ENCODE assay signal across 12 cellular contexts in genomic region chr5:67494186-67494842, GRCh38.
A peak's percentile ranks its signal among the peaks of the same experiment; 100 is the strongest.
DNase-seq lines count a peak whose midpoint lies in the region; ATAC-seq and TF ChIP-seq lines count a peak whose summit lies in the region.
"Had no signal": no experiment of that assay in that cellular context is flagged by ENCODE, and none has a peak within 500 bp of the region (broad histone marks: within the 10 kb centered on the region; RNA-seq: fewer than 3 reads in every experiment).

No MANE protein-coding gene starts in this region.

- DNase-seq in NCI-H2029 treated with DMSO at 0.1 percent for 48 hours (lab: John Stamatoyannopoulos, UW) (peak; percentile 96), chondrocyte (ENCODE audit: low spot score) (peak; percentile 49), mesenchymal stem cell (no peak), GM13977 (ENCODE audit: low spot score) (no peak)
- no peak for DNase-seq in stimulated activated CD4-positive, alpha-beta T cell treated with anti-CD3 and anti-CD28 coated beads, Interleukin-2, amount 100 ng/mL, for 48 hours
- DNase-seq: activated CD4-positive, alpha-beta T cell treated with anti-CD3 and anti-CD28 coated beads for 1 hour; activated effector memory CD4-positive, alpha-beta T cell treated with Interleukin-2 at 50 U/mL for 16 hours; left cardiac atrium had no signal

- no peak overlapping the region for H3K4me2 ChIP-seq in mesenchymal stem cell (ENCODE audit: low read length, poor library complexity, severe bottlenecking)

- peaks cover 10% of the 10 kb centered on the region for H3K4me1 Mint-ChIP-seq in chondrocyte (ENCODE audit: low read depth)

- no peak overlapping the region for H2BK5ac ChIP-seq in mesenchymal stem cell (ENCODE audit: low read depth, low read length, poor library complexity, severe bottlenecking)

- WGBS in mesenchymal stem cell: 89% methylated on average over 14 of the region's 14 CpGs

- no peak overlapping the region for H2BK15ac ChIP-seq in mesenchymal stem cell (ENCODE audit: low read depth, poor library complexity, severe bottlenecking)

- no peak overlapping the region for H2AFZ ChIP-seq in mesenchymal stem cell (ENCODE audit: low read depth, low read length)

- H3K36me3 ChIP-seq in mesenchymal stem cell (ENCODE audit: control insufficient read depth in 1 of 2, insufficient read depth in 2 of 2, low read depth in 1 of 2, low read length in 2 of 2): no peaks in the 10 kb centered on the region

- no peak overlapping the region for H3K27ac ChIP-seq in mesenchymal stem cell (ENCODE audit: low read length, poor library complexity, severe bottlenecking)
- H3K27ac ChIP-seq in temporal lobe (ENCODE audit: low read depth, low read length): peak overlapping the region; percentile 12

- H2BK120ac ChIP-seq in mesenchymal stem cell (ENCODE audit: low read depth, low read length): no peak overlapping the region

- no peak overlapping the region for H3K27ac Mint-ChIP-seq in chondrocyte (ENCODE audit: unreplicated experiment)

- no peak overlapping the region for H3K9ac ChIP-seq in mesenchymal stem cell (ENCODE audit: low read length)

- H3K14ac ChIP-seq in mesenchymal stem cell (ENCODE audit: low read length in 2 of 2): no peak overlapping the region

- peak overlapping the region; percentile 45 for H4K8ac ChIP-seq in mesenchymal stem cell (ENCODE audit: low read length)

- peak overlapping the region; percentile 43 to 61 for H3K18ac ChIP-seq in mesenchymal stem cell (ENCODE audit: low read depth in 1 of 2, low read length in 2 of 2)

- in situ Hi-C loops in GM13977 (cut with MboI; ENCODE audit: low pct_unique_long_range_greater_than_20kb, low sequenced_read_pairs, unreplicated experiment): no loop called here

- no peaks in the 10 kb centered on the region for H3K36me3 Mint-ChIP-seq in chondrocyte (ENCODE audit: low read depth)

- H3K4me3 ChIP-seq in mesenchymal stem cell (ENCODE audit: insufficient read depth in 1 of 2, low read depth in 1 of 2, low read length in 2 of 2): no peak overlapping the region

- H2BK12ac ChIP-seq in mesenchymal stem cell (ENCODE audit: low read length in 2 of 2): peak overlapping the region; percentile 49 to 75

- H3K4me1 ChIP-seq in mesenchymal stem cell (ENCODE audit: control insufficient read depth, insufficient read depth, low read depth, low read length): no peaks in the 10 kb centered on the region
- H3K4me1 ChIP-seq: Caco-2 had no signal

- H3K9me3 ChIP-seq in mesenchymal stem cell (ENCODE audit: control insufficient read depth, low read length): peaks cover 2% of the 10 kb centered on the region
- H3K9me3 ChIP-seq: Caco-2 had no signal

- no peak overlapping the region for H3K4me3 Mint-ChIP-seq in chondrocyte (ENCODE audit: unreplicated experiment)
- H3K4me3 Mint-ChIP-seq: central memory CD8-positive, alpha-beta T cell had no signal

- H2AK5ac ChIP-seq in mesenchymal stem cell (ENCODE audit: low read length, severe bottlenecking): no peak overlapping the region

- H3K79me1 ChIP-seq in mesenchymal stem cell (replicated peaks; ENCODE audit: low read length, poor library complexity, severe bottlenecking): no peaks in the 10 kb centered on the region

- no peak for ATAC-seq in GM18498 (IDR thresholded peaks at IDR 0.05; ENCODE audit: unreplicated experiment)

- H3K23ac ChIP-seq in mesenchymal stem cell (ENCODE audit: low read length in 2 of 2): no peak overlapping the region

- H3K27me3 ChIP-seq in mesenchymal stem cell (ENCODE audit: control insufficient read depth in 1 of 2, insufficient read depth in 1 of 2, low read length in 2 of 2): no peaks in the 10 kb centered on the region

- H3K27me3 Mint-ChIP-seq in chondrocyte (ENCODE audit: low read depth): no peaks in the 10 kb centered on the region
- H3K27me3 Mint-ChIP-seq: central memory CD8-positive, alpha-beta T cell had no signal

- H3K9me3 Mint-ChIP-seq in chondrocyte (ENCODE audit: low read depth): peaks cover 4% of the 10 kb centered on the region
- H3K9me3 Mint-ChIP-seq: central memory CD8-positive, alpha-beta T cell had no signal

- TF ChIP-seq CTCF in chondrocyte (IDR thresholded peaks at IDR 0.05): no peak
- TF ChIP-seq CTCF in GM13977 (IDR thresholded peaks at IDR 0.05; ENCODE audit: extremely low read depth, insufficient read depth, missing control alignments): no peak

- peak overlapping the region; percentile 11 for H4K91ac ChIP-seq in mesenchymal stem cell (ENCODE audit: low read length)

- H3K4ac ChIP-seq in mesenchymal stem cell (ENCODE audit: low read depth in 1 of 2, low read length in 2 of 2): peak overlapping the region in 1 of 2 experiments; percentile 64

Comparison
In these comparisons a context has a peak if more than half of its experiments do, and no peak if none do; other contexts are left out.
1. DNase-seq: peak in NCI-H2029 treated with DMSO at 0.1 percent for 48 hours (single experiment) and chondrocyte (single experiment); none in mesenchymal stem cell (single experiment), GM13977 (single experiment) and stimulated activated CD4-positive, alpha-beta T cell treated with anti-CD3 and anti-CD28 coated beads, Interleukin-2, amount 100 ng/mL, for 48 hours (0 of 2).